28 cellular contexts compared by ENCODE assay signal in the genomic region with DNA sequence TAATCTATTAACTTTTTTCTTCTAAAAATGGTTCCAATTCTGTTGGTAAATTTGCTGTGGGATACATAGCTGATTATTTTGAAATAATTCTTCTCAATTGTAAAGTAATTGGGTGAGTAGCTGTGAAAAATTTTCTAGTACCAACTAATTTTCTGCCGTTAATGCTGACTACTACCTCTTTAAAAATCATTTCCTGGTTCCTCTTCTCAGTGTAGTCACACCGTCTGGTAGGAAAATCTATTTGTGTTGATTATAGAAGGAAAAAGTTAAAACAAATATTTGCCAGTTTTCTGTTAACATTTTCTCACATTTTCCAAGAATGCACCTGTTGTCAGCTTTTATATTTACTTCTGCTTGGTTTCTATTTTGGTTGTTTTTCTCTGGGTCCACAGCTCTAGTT.
"Had no signal": no experiment of that assay in that cellular context is flagged by ENCODE, and none has a peak within 500 bp of the region (broad histone marks: within the 10 kb centered on the region; RNA-seq: fewer than 3 reads in every experiment).

No MANE protein-coding gene starts in this region.

- H3K36me3 ChIP-seq: brain microvascular endothelial cell had no signal

- FAIRE-seq: astrocyte, bronchial epithelial cell, frontal cortex had no signal

- ATAC-seq: activated naive CD4-positive, alpha-beta T cell treated with anti-CD3 and anti-CD28 coated beads, Interleukin-2, amount 50 U/mL, for 72 hours; activated T-cell treated with anti-CD3 and anti-CD28 coated beads, Interleukin-2, amount 50 U/mL, for 72 hours; esophagus mucosa; WTC11 had no signal

- H3K4me3 ChIP-seq: coronary artery, dorsolateral prefrontal cortex had no signal

- H3K27me3 ChIP-seq: brain microvascular endothelial cell, dorsolateral prefrontal cortex had no signal

- H3K27ac ChIP-seq: brain microvascular endothelial cell, coronary artery, dorsolateral prefrontal cortex, VCaP had no signal

- DNase-seq: activated CD4-positive, alpha-beta memory T cell treated with anti-CD3 and anti-CD28 coated beads, Interleukin-2, amount 10 ng/mL, durations not matched to agents 7 days and 5 days; activated CD4-positive, alpha-beta T cell treated with anti-CD3 and anti-CD28 coated beads for 1 hour; activated CD4-positive, alpha-beta T cell treated with anti-CD3 and anti-CD28 coated beads for 4 hours; activated CD4-positive, alpha-beta T cell treated with anti-CD3 and anti-CD28 coated beads, Interleukin-2, amount 10 ng/mL, durations not matched to agents 7 days and 5 days; activated CD4-positive, alpha-beta T cell treated with anti-CD3 and anti-CD28 coated beads, Interleukin-2, amount 50 U/mL, for 4 hours; activated CD8-positive, alpha-beta memory T cell treated with anti-CD3 and anti-CD28 coated beads, Interleukin-2, amount 50 U/mL, for 48 hours; activated gamma-delta T cell; activated naive CD4-positive, alpha-beta T cell; activated naive CD4-positive, alpha-beta T cell treated with anti-CD3 and anti-CD28 coated beads, Interleukin-2, amount 10 ng/mL, durations not matched to agents 7 days and 5 days; activated naive CD8-positive, alpha-beta T cell treated with anti-CD3 and anti-CD28 coated beads, Interleukin-2, amount 10 ng/mL, durations not matched to agents 7 days and 5 days; activated T-cell treated with anti-CD3 and anti-CD28 coated beads for 4 hours; activated T-cell treated with anti-CD3 and anti-CD28 coated beads, Interleukin-2, amount 50 U/mL, for 24 hours; activated T-cell treated with anti-CD3 and anti-CD28 coated beads, Interleukin-2, amount 50 U/mL, for 72 hours; brain microvascular endothelial cell; dorsolateral prefrontal cortex; effector memory CD4-positive, alpha-beta T cell; endodermal cell; foreskin fibroblast; head of caudate nucleus; hippocampal formation had no signal
